ENCODE assay signal across 8 cellular contexts in the genomic region with DNA sequence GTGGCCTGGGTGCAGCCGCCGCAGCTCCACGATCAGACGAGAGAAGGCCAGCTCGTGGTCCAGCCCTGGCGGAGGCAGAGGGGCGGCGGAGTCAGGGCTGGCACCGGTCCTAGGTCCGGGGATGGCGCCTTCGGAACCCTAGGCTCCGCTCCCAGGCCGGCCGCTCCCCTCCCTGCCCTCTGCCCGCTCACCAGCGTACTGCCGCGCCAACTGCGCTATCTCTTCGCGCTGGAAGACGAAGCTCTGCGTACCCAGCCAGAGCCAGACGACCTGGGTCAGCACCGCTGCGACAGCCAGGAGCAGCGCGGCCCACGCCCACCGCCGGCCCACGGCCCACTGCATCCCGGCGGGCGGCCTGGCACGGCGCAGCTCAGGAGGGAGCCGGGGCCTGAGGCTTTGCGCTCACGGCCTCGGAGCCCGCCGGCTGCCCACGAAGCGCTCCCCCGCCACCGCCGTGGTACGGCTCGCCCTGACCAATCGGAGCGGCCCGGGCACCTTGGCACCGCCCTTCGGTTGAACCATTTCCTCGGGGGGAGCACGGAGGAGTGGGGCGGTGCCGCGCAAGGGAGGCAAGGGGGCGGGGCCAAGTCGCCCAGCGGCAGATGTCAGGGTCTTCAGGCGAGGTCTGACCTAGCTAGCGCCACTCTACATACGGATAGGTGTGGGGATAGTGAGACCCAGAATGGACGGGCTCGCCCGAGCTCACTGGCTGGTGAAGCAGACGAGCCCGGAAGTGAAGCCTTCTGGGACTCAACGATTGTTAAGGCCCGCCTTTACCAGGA. TPM values are rescaled to one million over a fixed set of nuclear protein-coding genes. Genes with fewer than 3 reads are reported as not detected.
A peak's percentile ranks its signal among the peaks of the same experiment; 100 is the strongest.
DNase-seq lines count a peak whose midpoint lies in the region; ATAC-seq, FAIRE-seq and TF ChIP-seq lines count a peak whose summit lies in the region.

A gene (minus strand): TSS at position 432 of the 782 bp plus-strand sequence. CDS start 90 bp downstream, at position 342.

- peaks cover 59% of the 10 kb centered on the region for H3K4me1 ChIP-seq in HepG2 (ENCODE audit: insufficient read depth, low read length)

- H2AFZ ChIP-seq in HepG2 (ENCODE audit: low read length): no peak within 1 kb of the TSS

- TF ChIP-seq RAD21 in HepG2 (CRISPR knock-in tag; IDR thresholded peaks at IDR 0.05): peak; percentile 46; the same call in 1 of the 2 replicates

- no peaks in the 10 kb centered on the region; a peak in 1 of 5 replicates for H3K27me3 ChIP-seq in HepG2 (ENCODE audit: control insufficient read depth in 1 of 2, insufficient read depth in 2 of 2, low read length in 2 of 2)

- TF ChIP-seq CTCF in C4-2B (conservative IDR thresholded peaks at IDR 0.05) (no peak; the same call in 1 of the 2 replicates), HepG2 (CRISPR knock-in tag; IDR thresholded peaks at IDR 0.05) (no peak; the same call in 1 of the 2 replicates)

- no peak for TF ChIP-seq EP300 in HepG2 (IDR thresholded peaks at IDR 0.05; ENCODE audit: low read depth in 2 of 2, low read length in 2 of 2)
- no peak for TF ChIP-seq EP300 in HepG2 (CRISPR knock-in tag; IDR thresholded peaks at IDR 0.05; ENCODE audit: borderline replicate concordance)

- WGBS in HepG2 (ENCODE audit: low lambda C conversion rate): under 1% methylated on average over 29 of the region's 74 CpGs

- in situ Hi-C loops in HepG2 (cut with HindIII; ENCODE audit: extremely low pct_ligation_motif_present, low pct_unique_long_range_greater_than_20kb): no loop called here

- CTCF ChIA-PET in HepG2 (lab: Yijun Ruan, JAX; ENCODE audit: low intra/inter-chr PET ratio, low total read pairs): interaction anchor here (1.3 kb wide), 1 partner anchor 9 kb away, joined by 5 read pairs; a partner anchor contains a TSS

- H3K9ac ChIP-seq in HepG2 (ENCODE audit: insufficient read depth, low read depth, low read length): peak within 1 kb of the TSS; percentile 77

- ATAC-seq in GM19395 (IDR thresholded peaks at IDR 0.05; ENCODE audit: unreplicated experiment) (peak; percentile 88), HG03571 (IDR thresholded peaks at IDR 0.05; ENCODE audit: unreplicated experiment) (peak; percentile 89), HepG2 (peak; percentile 87)

- TF ChIP-seq POLR2A in HepG2 (IDR thresholded peaks at IDR 0.05; ENCODE audit: insufficient read depth in 1 of 2, low read depth in 2 of 2, low read length in 2 of 2): peak in 1 of 2 experiments; percentile 72; a peak in 2 of 4 replicates

- intact Hi-C loops in HepG2 (cut with micrococcal nuclease; ENCODE audit: unreplicated experiment): no loop called here

- no peaks in the 10 kb centered on the region for H3K9me3 ChIP-seq in HepG2 (ENCODE audit: low read length)

- H4K20me1 ChIP-seq in HepG2 (ENCODE audit: insufficient read depth, low read length): no peaks in the 10 kb centered on the region

- H3K4me2 ChIP-seq in HepG2 (ENCODE audit: low read depth, low read length): peak within 1 kb of the TSS; percentile 99

- DNase-seq in NCI-H774 (lab: John Stamatoyannopoulos, UW): peak; percentile 92
- DNase-seq in activated CD4-positive, alpha-beta T cell treated with anti-CD3 and anti-CD28 coated beads, Interleukin-2, amount 50 U/mL, for 48 hours: peak; percentile 95
- DNase-seq in dermis blood vessel endothelial cell: peak; percentile 95
- DNase-seq in HepG2 (ENCODE audit: low spot score): peak; percentile 74
- peak; percentile 90 to 92 for DNase-seq in stimulated activated CD4-positive, alpha-beta T cell treated with anti-CD3 and anti-CD28 coated beads, Interleukin-2, amount 100 ng/mL, for 48 hours

- no TSS peak for BruUV-seq in HepG2 (replicated peaks; lab: Mats Ljungman, UMichigan)

- peak within 1 kb of the TSS; percentile 95 for H3K27ac ChIP-seq in C4-2B
- H3K27ac ChIP-seq in HepG2 (ENCODE audit: extremely low read length, insufficient read depth, low read length): peak within 1 kb of the TSS; percentile 70

- peaks cover 14% of the 10 kb centered on the region for H3K79me2 ChIP-seq in HepG2 (ENCODE audit: insufficient read depth, low read length)

- H3K4me3 ChIP-seq in HepG2 (replicated peaks in 1 of 3; ENCODE audit: insufficient read depth in 1 of 3, low read depth in 2 of 3, low read length in 3 of 3): peak within 1 kb of the TSS; percentile 66 to 91 (median 86)

- peaks cover 3 to 4% of the 10 kb centered on the region in 2 experiments; a peak in 3 of 5 replicates for H3K36me3 ChIP-seq in HepG2 (replicated peaks in 1 of 2; ENCODE audit: control insufficient read depth in 1 of 2, insufficient read depth in 2 of 2, low read length in 2 of 2)

- POLR2A ChIA-PET in HepG2 (lab: Yijun Ruan, JAX): interaction anchor here (0.8 to 6.9 kb wide), 13 partner anchors 8 to 435 kb away, joined by 3 to 100 read pairs (median 8); a partner anchor contains a TSS

- FAIRE-seq in HepG2 (lab: Jason Lieb, UNC): peak; percentile 54

TF ChIP-seq in HepG2, 621 proteins besides CTCF, POLR2A, EP300 and RAD21 (continues in another document):
- peak; percentile 87 for TF ChIP-seq ZNF335 (CRISPR knock-in tag; IDR thresholded peaks at IDR 0.05)
- peak; percentile 54; the same call in 1 of the 2 replicates for TF ChIP-seq HOXA3 (CRISPR knock-in tag; IDR thresholded peaks at IDR 0.05)
- TF ChIP-seq ZNF557 (CRISPR knock-in tag; IDR thresholded peaks at IDR 0.05): no peak
- peak; percentile 99 for TF ChIP-seq ZNF547 (CRISPR knock-in tag; IDR thresholded peaks at IDR 0.05)
- TF ChIP-seq RFX3 (CRISPR knock-in tag; IDR thresholded peaks at IDR 0.05): no peak
- TF ChIP-seq ZNF772 (CRISPR knock-in tag; IDR thresholded peaks at IDR 0.05): 0 out of 2 replicates have a peak, but pooled peaks have one; percentile 28
- TF ChIP-seq, protein P1, sequence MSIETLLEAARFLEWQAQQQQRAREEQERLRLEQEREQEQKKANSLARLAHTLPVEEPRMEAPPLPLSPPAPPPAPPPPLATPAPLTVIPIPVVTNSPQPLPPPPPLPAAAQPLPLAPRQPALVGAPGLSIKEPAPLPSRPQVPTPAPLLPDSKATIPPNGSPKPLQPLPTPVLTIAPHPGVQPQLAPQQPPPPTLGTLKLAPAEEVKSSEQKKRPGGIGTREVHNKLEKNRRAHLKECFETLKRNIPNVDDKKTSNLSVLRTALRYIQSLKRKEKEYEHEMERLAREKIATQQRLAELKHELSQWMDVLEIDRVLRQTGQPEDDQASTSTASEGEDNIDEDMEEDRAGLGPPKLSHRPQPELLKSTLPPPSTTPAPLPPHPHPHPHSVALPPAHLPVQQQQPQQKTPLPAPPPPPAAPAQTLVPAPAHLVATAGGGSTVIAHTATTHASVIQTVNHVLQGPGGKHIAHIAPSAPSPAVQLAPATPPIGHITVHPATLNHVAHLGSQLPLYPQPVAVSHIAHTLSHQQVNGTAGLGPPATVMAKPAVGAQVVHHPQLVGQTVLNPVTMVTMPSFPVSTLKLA (IDR thresholded peaks at IDR 0.05): no peak
- no peak for TF ChIP-seq CREM (IDR thresholded peaks at IDR 0.05)
- TF ChIP-seq CREM (CRISPR knock-in tag; IDR thresholded peaks at IDR 0.05): no peak
- TF ChIP-seq NCOA1 (CRISPR knock-in tag; IDR thresholded peaks at IDR 0.05): no peak
- peak; percentile 81 for TF ChIP-seq CHCHD3 (CRISPR knock-in tag; IDR thresholded peaks at IDR 0.05)
- TF ChIP-seq ZNF101 (CRISPR knock-in tag; IDR thresholded peaks at IDR 0.05; ENCODE audit: borderline replicate concordance, low read depth): no peak
- peak; percentile 91 for TF ChIP-seq REXO4 (CRISPR knock-in tag; IDR thresholded peaks at IDR 0.05; ENCODE audit: borderline replicate concordance)

RNA-seq across cellular contexts. Expression of the gene that starts here (rescaled TPM):
- total RNA-seq in dermis blood vessel endothelial cell (37.1 and 63.5 TPM in 2 replicates), HepG2 (2016; rRNA removed; fragmentation: Illumina TruSeq; extraction: Trizol) (28.5 and 60.8 TPM in 2 replicates)
- total RNA-seq in HepG2 (2016; cell fraction: cytosol; rRNA removed; fragmentation: Illumina TruSeq; extraction: Trizol; ENCODE audit: low read depth): 29.7 and 36.9 TPM in 2 replicates
- total RNA-seq in HepG2 (2016; cell fraction: insoluble cytoplasmic fraction; rRNA removed; fragmentation: Illumina TruSeq; extraction: Trizol): 27.0 and 60.5 TPM in 2 replicates
- 57.4 and 66.9 TPM in 2 replicates for total RNA-seq in HepG2 (2016; cell fraction: membrane; rRNA removed; fragmentation: Illumina TruSeq; extraction: Trizol)
- total RNA-seq in HepG2 (2016; cell fraction: nucleus; rRNA removed; fragmentation: Illumina TruSeq; extraction: Trizol): 47.9 and 57.4 TPM in 2 replicates
- polyA plus RNA-seq in HepG2 (2011; rRNA removed): 38.9 and 45.9 TPM in 2 replicates
- 46.5 and 47.9 TPM in 2 replicates for polyA plus RNA-seq in HepG2 (2011; cell fraction: cytosol; rRNA removed)
- 28.6 and 40.8 TPM in 2 replicates for polyA plus RNA-seq in HepG2 (2011; cell fraction: nucleus; rRNA removed)
- polyA plus RNA-seq in HepG2 (2012): 57.8 and 68.0 TPM in 2 replicates
- 54.4 and 69.4 TPM in 2 replicates for polyA plus RNA-seq in HepG2 (2016; cell fraction: cytosol; fragmentation: Illumina TruSeq; extraction: Trizol; ENCODE audit: low read depth)
- 55.2 and 61.1 TPM in 2 replicates for polyA plus RNA-seq in HepG2 (2016; cell fraction: insoluble cytoplasmic fraction; fragmentation: Illumina TruSeq; extraction: Trizol; ENCODE audit: low read depth)
- 86.0 and 102 TPM in 2 replicates for polyA plus RNA-seq in HepG2 (2016; cell fraction: membrane; fragmentation: Illumina TruSeq; extraction: Trizol; ENCODE audit: low read depth)
- polyA plus RNA-seq in HepG2 (2016; cell fraction: nucleus; fragmentation: Illumina TruSeq; extraction: Trizol; ENCODE audit: insufficient read depth, low read depth): 131 and 132 TPM in 2 replicates
- 71.0 and 231 TPM in 2 replicates for polyA minus RNA-seq in HepG2 (2011; rRNA and poly(A)+ RNA removed; ENCODE audit: low replicate concordance)
- polyA minus RNA-seq in HepG2 (2011; cell fraction: cytosol; rRNA and poly(A)+ RNA removed): 23.8 and 24.9 TPM in 2 replicates
- 13.3 and 18.3 TPM in 2 replicates for polyA minus RNA-seq in HepG2 (2011; cell fraction: nucleus; rRNA and poly(A)+ RNA removed)

Comparison
In these comparisons a context has a peak if more than half of its experiments do, and no peak if none do; other contexts are left out.
1. Peak in every context shown above with its lines: DNase-seq, ATAC-seq, H3K4me3 ChIP-seq and H3K27ac ChIP-seq.